In the genomic region with DNA sequence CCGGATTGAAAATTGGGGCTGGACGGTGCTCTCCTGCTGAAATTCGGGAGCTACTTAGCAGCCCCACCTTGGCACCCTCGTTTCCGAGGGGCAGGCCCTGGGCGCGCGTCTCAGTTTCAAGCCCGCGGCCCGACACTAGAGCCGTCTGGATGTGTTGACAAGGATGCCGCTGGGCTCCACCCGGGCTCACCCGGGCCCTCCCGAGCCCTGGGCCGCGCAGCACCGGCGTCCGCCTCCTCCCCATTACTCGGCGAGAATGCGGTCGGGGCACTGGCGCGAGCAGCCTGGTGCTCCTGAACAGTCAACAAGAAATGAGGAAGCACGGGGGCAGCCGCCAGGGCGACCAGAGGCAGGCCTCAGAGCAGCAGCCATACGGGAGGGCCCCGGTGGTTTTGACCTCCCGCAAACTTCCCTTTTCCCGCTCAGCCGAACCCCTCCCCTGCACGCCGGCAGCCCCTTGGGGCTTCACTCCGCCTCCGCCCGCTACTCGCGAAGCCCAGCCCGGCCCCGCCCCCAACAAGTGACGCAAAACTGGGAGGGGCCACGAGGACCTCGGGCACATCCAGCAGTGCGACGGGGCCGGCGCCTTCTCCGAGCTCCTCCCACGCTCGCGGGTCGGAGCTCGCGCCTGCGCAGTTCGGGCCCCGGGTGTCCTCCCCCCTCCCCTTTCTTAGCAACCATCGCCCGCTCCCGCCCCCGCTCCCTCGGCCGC, we compare ENCODE assay signal across 8 cellular contexts. TPM values are rescaled to one million over a fixed set of nuclear protein-coding genes. Genes with fewer than 3 reads are reported as not detected.
DNase-seq lines count a peak whose midpoint lies in the region; ATAC-seq lines count a peak whose summit lies in the region.

No MANE protein-coding gene starts in this region.

- H3K23ac ChIP-seq in mesenchymal stem cell (ENCODE audit: low read length in 2 of 2), result no peak overlapping the region

- H3K4me3 ChIP-seq in effector memory CD4-positive, alpha-beta T cell (ENCODE audit: insufficient read depth, low read depth, low read length, poor library complexity, severe bottlenecking), result peak overlapping the region; percentile 58
- H3K4me3 ChIP-seq in mesenchymal stem cell (ENCODE audit: insufficient read depth in 1 of 2, low read depth in 1 of 2, low read length in 2 of 2), result peak overlapping the region; percentile 46 to 69

- H3K9me3 ChIP-seq in effector memory CD4-positive, alpha-beta T cell (ENCODE audit: control insufficient read depth, low read length), result peaks cover 8% of the 10 kb centered on the region
- H3K9me3 ChIP-seq in mesenchymal stem cell (ENCODE audit: control insufficient read depth, low read length), result peaks cover 23% of the 10 kb centered on the region

- H3K14ac ChIP-seq in mesenchymal stem cell (ENCODE audit: low read length in 2 of 2), result peak overlapping the region in 1 of 2 experiments; percentile 35

- H2BK12ac ChIP-seq in mesenchymal stem cell (ENCODE audit: low read length in 2 of 2), result peak overlapping the region; percentile 20 to 75

- H4K91ac ChIP-seq in mesenchymal stem cell (ENCODE audit: low read length), result peak overlapping the region; percentile 91

- peak overlapping the region; percentile 52 to 90 for H3K18ac ChIP-seq in mesenchymal stem cell (ENCODE audit: low read depth in 1 of 2, low read length in 2 of 2)

- peak overlapping the region; percentile 88 for H3K4me2 ChIP-seq in mesenchymal stem cell (ENCODE audit: low read length, poor library complexity, severe bottlenecking)

- peak overlapping the region; percentile 90 for H2BK120ac ChIP-seq in mesenchymal stem cell (ENCODE audit: low read depth, low read length)

- peaks cover 1% of the 10 kb centered on the region for H3K79me1 ChIP-seq in mesenchymal stem cell (replicated peaks; ENCODE audit: low read length, poor library complexity, severe bottlenecking)

- peak overlapping the region; percentile 93 for H2BK15ac ChIP-seq in mesenchymal stem cell (ENCODE audit: low read depth, poor library complexity, severe bottlenecking)

- H3K36me3 ChIP-seq in effector memory CD4-positive, alpha-beta T cell (ENCODE audit: control insufficient read depth, insufficient read depth, low read length), result no peaks in the 10 kb centered on the region
- peaks cover 0 to 28% of the 10 kb centered on the region in 2 experiments for H3K36me3 ChIP-seq in mesenchymal stem cell (ENCODE audit: control insufficient read depth in 1 of 2, insufficient read depth in 2 of 2, low read depth in 1 of 2, low read length in 2 of 2)

- ATAC-seq in GM19468 (IDR thresholded peaks at IDR 0.05; ENCODE audit: extremely low read depth, unreplicated experiment), result peak; percentile 63

- peak overlapping the region; percentile 99 for H4K8ac ChIP-seq in mesenchymal stem cell (ENCODE audit: low read length)

- no peaks in the 10 kb centered on the region for H3K27me3 ChIP-seq in effector memory CD4-positive, alpha-beta T cell (replicated peaks; ENCODE audit: control insufficient read depth, insufficient read depth, low read length, poor library complexity, severe bottlenecking)
- H3K27me3 ChIP-seq in mesenchymal stem cell (ENCODE audit: control insufficient read depth in 1 of 2, insufficient read depth in 1 of 2, low read length in 2 of 2), result no peaks in the 10 kb centered on the region

- peaks cover 18% of the 10 kb centered on the region for H3K4me1 ChIP-seq in effector memory CD4-positive, alpha-beta T cell (ENCODE audit: control insufficient read depth, insufficient read depth, low read length, poor library complexity, severe bottlenecking)
- peaks cover 14% of the 10 kb centered on the region for H3K4me1 ChIP-seq in mesenchymal stem cell (ENCODE audit: control insufficient read depth, insufficient read depth, low read depth, low read length)

- H3K27ac ChIP-seq in effector memory CD4-positive, alpha-beta T cell (ENCODE audit: insufficient read depth, low read length, poor library complexity, severe bottlenecking), result peak overlapping the region; percentile 90
- H3K27ac ChIP-seq in mesenchymal stem cell (ENCODE audit: low read length, poor library complexity, severe bottlenecking), result peak overlapping the region; percentile 88

- peak overlapping the region; percentile 77 for H2BK5ac ChIP-seq in mesenchymal stem cell (ENCODE audit: low read depth, low read length, poor library complexity, severe bottlenecking)

- H3K4ac ChIP-seq in mesenchymal stem cell (ENCODE audit: low read depth in 1 of 2, low read length in 2 of 2), result peak overlapping the region; percentile 21 to 98

- peak; percentile 98 for DNase-seq in COLO829 (ENCODE audit: low spot score)
- peak; percentile 77 for DNase-seq in HS-5 (ENCODE audit: low read depth)
- peak; percentile 93 for DNase-seq in NK-92 (lab: John Stamatoyannopoulos, UW; ENCODE audit: unreplicated experiment)
- peak; percentile 99 for DNase-seq in activated CD8-positive, alpha-beta memory T cell treated with anti-CD3 and anti-CD28 coated beads for 4 hours (ENCODE audit: low read depth in 2 of 2)
- peak; percentile 99 to 100 (median 100) for DNase-seq in effector memory CD4-positive, alpha-beta T cell
- DNase-seq in mesenchymal stem cell, result peak; percentile 98
- peak; percentile 98 for DNase-seq in stimulated activated CD8-positive, alpha-beta memory T cell treated with anti-CD3 and anti-CD28 coated beads, Interleukin-12 subunit alpha, Interleukin-12 subunit beta, amount 100 ng/mL, for 24 hours (ENCODE audit: extremely low read depth)

- peak overlapping the region; percentile 89 for H3K9ac ChIP-seq in mesenchymal stem cell (ENCODE audit: low read length)

- peak overlapping the region; percentile 54 for H2AFZ ChIP-seq in mesenchymal stem cell (ENCODE audit: low read depth, low read length)

- WGBS in mesenchymal stem cell, result 3% methylated on average over 52 of the region's 67 CpGs

- H2AK5ac ChIP-seq in mesenchymal stem cell (ENCODE audit: low read length, severe bottlenecking), result peak overlapping the region; percentile 86

RNA-seq across cellular contexts. Expression of a gene that starts 0.4 kb away (rescaled TPM):
- 101 TPM for polyA plus RNA-seq in mesenchymal stem cell (2013, experiment 1 of 2)
- polyA plus RNA-seq in mesenchymal stem cell (2013, experiment 2 of 2), result 107 TPM

Comparison
In these comparisons a context has a peak if more than half of its experiments do, and no peak if none do; other contexts are left out.
1. Peak in every context shown above with its lines: DNase-seq, ATAC-seq, H3K4me3 ChIP-seq and H3K27ac ChIP-seq.